1 cellular context compared by ENCODE assay signal in the genomic region with DNA sequence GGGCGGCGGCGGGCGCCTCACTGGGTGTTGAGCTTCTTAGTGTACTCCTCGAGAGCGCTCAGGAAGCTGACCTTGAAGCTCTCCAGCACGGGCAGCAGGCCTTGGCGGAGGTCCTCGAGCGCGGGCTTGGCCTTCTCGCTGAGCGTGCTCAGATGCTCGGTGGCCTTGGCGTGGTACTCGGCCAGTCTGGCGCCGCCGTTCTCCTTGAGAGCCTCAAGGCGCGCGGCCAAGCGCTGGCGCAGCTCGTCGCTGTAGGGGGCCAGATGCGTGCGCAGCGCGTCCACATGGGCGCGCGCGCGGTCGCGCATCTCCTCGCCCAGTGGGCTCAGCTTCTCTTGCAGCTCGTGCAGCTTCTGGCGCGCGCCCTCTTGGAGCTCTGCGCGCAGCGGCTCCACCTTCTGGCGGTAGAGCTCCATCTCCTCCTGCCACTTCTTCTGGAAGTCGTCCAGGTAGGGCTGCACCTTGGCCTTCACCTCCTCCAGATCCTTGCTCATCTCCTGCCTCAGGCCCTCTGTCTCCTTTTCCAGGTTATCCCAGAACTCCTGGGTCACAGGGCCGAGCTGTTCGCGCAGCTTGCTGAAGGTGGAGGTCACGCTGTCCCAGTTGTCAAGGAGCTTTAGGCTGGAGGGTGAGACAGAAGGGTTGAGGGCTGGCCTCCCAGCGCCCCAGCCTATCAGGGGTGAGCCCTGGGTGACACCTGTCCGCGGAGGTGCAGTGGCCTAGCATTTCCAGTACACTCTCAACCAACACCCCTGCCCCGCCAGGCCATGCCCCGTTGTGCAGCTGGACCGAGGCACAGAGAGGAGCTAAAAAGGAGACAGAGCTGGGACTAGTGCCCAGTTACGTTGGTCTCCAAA.
TF ChIP-seq lines count a peak whose summit lies in the region.

No MANE protein-coding gene starts in this region.

TF ChIP-seq in HepG2, 621 proteins besides CTCF, POLR2A, EP300 and RAD21 (continues in another document):
- TF ChIP-seq ZNF616 (CRISPR knock-in tag; IDR thresholded peaks at IDR 0.05; ENCODE audit: low read depth) (0 out of 2 replicates have a peak, but pooled peaks have one; percentile 34), NR2F6 (IDR thresholded peaks at IDR 0.05) (no peak), NR2F6 (CRISPR knock-in tag; IDR thresholded peaks at IDR 0.05) (peak; percentile 65), MZF1 (CRISPR knock-in tag; IDR thresholded peaks at IDR 0.05; ENCODE audit: borderline replicate concordance) (peak; percentile 90; the same call in 1 of the 2 replicates), SMC3 (IDR thresholded peaks at IDR 0.05; ENCODE audit: low read length) (peak; percentile 27; the same call in 1 of the 2 replicates), ZNF550 (CRISPR knock-in tag; IDR thresholded peaks at IDR 0.05; ENCODE audit: borderline replicate concordance) (peak; percentile 43; the same call in 1 of the 2 replicates), NFKBIZ (CRISPR knock-in tag; IDR thresholded peaks at IDR 0.05) (peak; percentile 55; the same call in 1 of the 2 replicates), ZNF543 (CRISPR knock-in tag; IDR thresholded peaks at IDR 0.05) (no peak), WIZ (CRISPR knock-in tag; IDR thresholded peaks at IDR 0.05) (0 out of 2 replicates have a peak, but pooled peaks have one; percentile 15), RBM39 (IDR thresholded peaks at IDR 0.05; ENCODE audit: low read depth, low read length, poor library complexity, severe bottlenecking) (peak; percentile 76), MAF1 (CRISPR knock-in tag; IDR thresholded peaks at IDR 0.05; ENCODE audit: borderline replicate concordance) (0 out of 2 replicates have a peak, but pooled peaks have one; percentile 7), ZNF430 (CRISPR knock-in tag; IDR thresholded peaks at IDR 0.05) (peak; percentile 79), HNRNPLL (IDR thresholded peaks at IDR 0.05; ENCODE audit: low read depth, low read length, poor library complexity, severe bottlenecking) (no peak), CHCHD3 (CRISPR knock-in tag; IDR thresholded peaks at IDR 0.05) (peak; percentile 34; the same call in 1 of the 2 replicates), ZNF737 (CRISPR knock-in tag; IDR thresholded peaks at IDR 0.05; ENCODE audit: borderline replicate concordance) (0 out of 2 replicates have a peak, but pooled peaks have one; percentile 14), SALL1 (CRISPR knock-in tag; IDR thresholded peaks at IDR 0.05) (peak; percentile 58; the same call in 1 of the 2 replicates), ZNF143 (CRISPR knock-in tag; IDR thresholded peaks at IDR 0.05) (0 out of 2 replicates have a peak, but pooled peaks have one; percentile 34), AFF4 (CRISPR knock-in tag; IDR thresholded peaks at IDR 0.05) (0 out of 2 replicates have a peak, but pooled peaks have one; percentile 36), MEIS2 (CRISPR knock-in tag; IDR thresholded peaks at IDR 0.05) (peak; percentile 57; the same call in 1 of the 2 replicates), KDM5B (CRISPR knock-in tag; IDR thresholded peaks at IDR 0.05; ENCODE audit: borderline replicate concordance) (peak; percentile 51; the same call in 1 of the 2 replicates), ELF1 (CRISPR knock-in tag; IDR thresholded peaks at IDR 0.05) (0 out of 2 replicates have a peak, but pooled peaks have one; percentile 21), ZNF614 (CRISPR knock-in tag; IDR thresholded peaks at IDR 0.05; ENCODE audit: borderline replicate concordance) (peak; percentile 19; the same call in 1 of the 2 replicates), TOE1 (CRISPR knock-in tag; IDR thresholded peaks at IDR 0.05) (no peak), UBTF (CRISPR knock-in tag; IDR thresholded peaks at IDR 0.05) (peak; percentile 85), ZKSCAN8 (CRISPR knock-in tag; IDR thresholded peaks at IDR 0.05; ENCODE audit: borderline replicate concordance) (no peak), ZMAT3 (CRISPR knock-in tag; conservative IDR thresholded peaks at IDR 0.05) (peak; percentile 60; the same call in 1 of the 2 replicates), ZNF333 (CRISPR knock-in tag; IDR thresholded peaks at IDR 0.05; ENCODE audit: borderline replicate concordance) (0 out of 2 replicates have a peak, but pooled peaks have one; percentile 10), REPIN1 (CRISPR knock-in tag; IDR thresholded peaks at IDR 0.05; ENCODE audit: borderline replicate concordance, low read depth) (peak; percentile 58), ZSCAN25 (CRISPR knock-in tag; IDR thresholded peaks at IDR 0.05) (peak; percentile 5), PITX1 (CRISPR knock-in tag; IDR thresholded peaks at IDR 0.05) (peak; percentile 63; the same call in 1 of the 2 replicates), ZNF547 (CRISPR knock-in tag; IDR thresholded peaks at IDR 0.05) (no peak), GFI1 (CRISPR knock-in tag; IDR thresholded peaks at IDR 0.05; ENCODE audit: borderline replicate concordance) (0 out of 2 replicates have a peak, but pooled peaks have one; percentile 7), HNF4G (IDR thresholded peaks at IDR 0.05; ENCODE audit: borderline replicate concordance, low read depth, low read length) (0 out of 2 replicates have a peak, but pooled peaks have one; percentile 2), HNF4G (CRISPR knock-in tag; IDR thresholded peaks at IDR 0.05; ENCODE audit: borderline replicate concordance, low read depth) (no peak), POLR2AphosphoS5 (IDR thresholded peaks at IDR 0.05; ENCODE audit: low read depth, low read length) (peak; percentile 58), SETDB1 (CRISPR knock-in tag; IDR thresholded peaks at IDR 0.05; ENCODE audit: borderline replicate concordance) (no peak), TGIF2 (CRISPR knock-in tag; IDR thresholded peaks at IDR 0.05) (peak; percentile 5; the same call in 1 of the 2 replicates), ZC3H4 (CRISPR knock-in tag; IDR thresholded peaks at IDR 0.05; ENCODE audit: borderline replicate concordance) (peak; percentile 37; the same call in 1 of the 2 replicates), KLF6 (CRISPR knock-in tag; IDR thresholded peaks at IDR 0.05) (0 out of 2 replicates have a peak, but pooled peaks have one; percentile 35), ZMYM4 (CRISPR knock-in tag; IDR thresholded peaks at IDR 0.05) (peak; percentile 23; the same call in 1 of the 2 replicates), ZNF570 (CRISPR knock-in tag; IDR thresholded peaks at IDR 0.05; ENCODE audit: borderline replicate concordance) (no peak), ARNTL (CRISPR knock-in tag; IDR thresholded peaks at IDR 0.05) (peak; percentile 54; the same call in 1 of the 2 replicates), ATF7-NPFF (CRISPR knock-in tag; IDR thresholded peaks at IDR 0.05; ENCODE audit: low read depth) (peak; percentile 57)
- TF ChIP-seq, protein P1, sequence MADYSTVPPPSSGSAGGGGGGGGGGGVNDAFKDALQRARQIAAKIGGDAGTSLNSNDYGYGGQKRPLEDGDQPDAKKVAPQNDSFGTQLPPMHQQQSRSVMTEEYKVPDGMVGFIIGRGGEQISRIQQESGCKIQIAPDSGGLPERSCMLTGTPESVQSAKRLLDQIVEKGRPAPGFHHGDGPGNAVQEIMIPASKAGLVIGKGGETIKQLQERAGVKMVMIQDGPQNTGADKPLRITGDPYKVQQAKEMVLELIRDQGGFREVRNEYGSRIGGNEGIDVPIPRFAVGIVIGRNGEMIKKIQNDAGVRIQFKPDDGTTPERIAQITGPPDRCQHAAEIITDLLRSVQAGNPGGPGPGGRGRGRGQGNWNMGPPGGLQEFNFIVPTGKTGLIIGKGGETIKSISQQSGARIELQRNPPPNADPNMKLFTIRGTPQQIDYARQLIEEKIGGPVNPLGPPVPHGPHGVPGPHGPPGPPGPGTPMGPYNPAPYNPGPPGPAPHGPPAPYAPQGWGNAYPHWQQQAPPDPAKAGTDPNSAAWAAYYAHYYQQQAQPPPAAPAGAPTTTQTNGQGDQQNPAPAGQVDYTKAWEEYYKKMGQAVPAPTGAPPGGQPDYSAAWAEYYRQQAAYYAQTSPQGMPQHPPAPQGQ (CRISPR knock-in tag; IDR thresholded peaks at IDR 0.05; ENCODE audit: borderline replicate concordance): no peak
- TF ChIP-seq, protein P2, sequence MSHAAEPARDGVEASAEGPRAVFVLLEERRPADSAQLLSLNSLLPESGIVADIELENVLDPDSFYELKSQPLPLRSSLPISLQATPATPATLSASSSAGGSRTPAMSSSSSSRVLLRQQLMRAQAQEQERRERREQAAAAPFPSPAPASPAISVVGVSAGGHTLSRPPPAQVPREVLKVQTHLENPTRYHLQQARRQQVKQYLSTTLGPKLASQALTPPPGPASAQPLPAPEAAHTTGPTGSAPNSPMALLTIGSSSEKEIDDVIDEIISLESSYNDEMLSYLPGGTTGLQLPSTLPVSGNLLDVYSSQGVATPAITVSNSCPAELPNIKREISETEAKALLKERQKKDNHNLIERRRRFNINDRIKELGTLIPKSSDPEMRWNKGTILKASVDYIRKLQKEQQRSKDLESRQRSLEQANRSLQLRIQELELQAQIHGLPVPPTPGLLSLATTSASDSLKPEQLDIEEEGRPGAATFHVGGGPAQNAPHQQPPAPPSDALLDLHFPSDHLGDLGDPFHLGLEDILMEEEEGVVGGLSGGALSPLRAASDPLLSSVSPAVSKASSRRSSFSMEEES (CRISPR knock-in tag; IDR thresholded peaks at IDR 0.05): peak; percentile 41; the same call in 1 of the 2 replicates
- TF ChIP-seq, protein P3, sequence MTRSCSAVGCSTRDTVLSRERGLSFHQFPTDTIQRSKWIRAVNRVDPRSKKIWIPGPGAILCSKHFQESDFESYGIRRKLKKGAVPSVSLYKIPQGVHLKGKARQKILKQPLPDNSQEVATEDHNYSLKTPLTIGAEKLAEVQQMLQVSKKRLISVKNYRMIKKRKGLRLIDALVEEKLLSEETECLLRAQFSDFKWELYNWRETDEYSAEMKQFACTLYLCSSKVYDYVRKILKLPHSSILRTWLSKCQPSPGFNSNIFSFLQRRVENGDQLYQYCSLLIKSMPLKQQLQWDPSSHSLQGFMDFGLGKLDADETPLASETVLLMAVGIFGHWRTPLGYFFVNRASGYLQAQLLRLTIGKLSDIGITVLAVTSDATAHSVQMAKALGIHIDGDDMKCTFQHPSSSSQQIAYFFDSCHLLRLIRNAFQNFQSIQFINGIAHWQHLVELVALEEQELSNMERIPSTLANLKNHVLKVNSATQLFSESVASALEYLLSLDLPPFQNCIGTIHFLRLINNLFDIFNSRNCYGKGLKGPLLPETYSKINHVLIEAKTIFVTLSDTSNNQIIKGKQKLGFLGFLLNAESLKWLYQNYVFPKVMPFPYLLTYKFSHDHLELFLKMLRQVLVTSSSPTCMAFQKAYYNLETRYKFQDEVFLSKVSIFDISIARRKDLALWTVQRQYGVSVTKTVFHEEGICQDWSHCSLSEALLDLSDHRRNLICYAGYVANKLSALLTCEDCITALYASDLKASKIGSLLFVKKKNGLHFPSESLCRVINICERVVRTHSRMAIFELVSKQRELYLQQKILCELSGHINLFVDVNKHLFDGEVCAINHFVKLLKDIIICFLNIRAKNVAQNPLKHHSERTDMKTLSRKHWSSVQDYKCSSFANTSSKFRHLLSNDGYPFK (CRISPR knock-in tag; IDR thresholded peaks at IDR 0.05; ENCODE audit: borderline replicate concordance): 0 out of 2 replicates have a peak, but pooled peaks have one; percentile 35
